In the genomic region with DNA sequence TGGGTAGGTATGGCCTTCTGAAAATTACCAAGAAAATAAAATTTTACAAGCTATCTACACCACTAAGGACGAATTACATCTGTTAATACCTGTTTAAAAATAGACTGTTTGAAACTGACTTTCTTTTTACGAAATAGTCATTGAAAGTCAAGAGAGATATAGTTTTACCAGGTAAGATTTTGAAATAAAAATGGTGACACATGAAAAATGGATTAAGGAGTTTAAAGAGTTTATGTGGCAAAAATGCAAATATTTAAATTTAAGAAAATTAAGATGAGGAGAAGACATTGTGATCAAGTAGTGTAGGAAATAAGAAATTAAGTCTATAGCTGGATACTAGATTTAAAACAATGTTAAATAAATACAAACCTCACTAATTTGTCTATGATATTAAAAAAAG, we compare ENCODE assay signal across 7 cellular contexts.
"Had no signal": no experiment of that assay in that cellular context is flagged by ENCODE, and none has a peak within 500 bp of the region (broad histone marks: within the 10 kb centered on the region; RNA-seq: fewer than 3 reads in every experiment).

No MANE protein-coding gene starts in this region.

- H3K27ac ChIP-seq: HL-60, KMS-11 had no signal

- H3K9me3 Mint-ChIP-seq: IgD-negative memory B cell had no signal

- H3K4me3 Mint-ChIP-seq: IgD-negative memory B cell had no signal

- DNase-seq: IMR-90, KBM-7, KG1 had no signal

- FAIRE-seq: HTR-8/SVneo had no signal

- H3K36me3 Mint-ChIP-seq: IgD-negative memory B cell had no signal

- H3K9ac ChIP-seq: KMS-11 had no signal

- H3K27me3 Mint-ChIP-seq: IgD-negative memory B cell had no signal

- H3K4me2 ChIP-seq: KMS-11 had no signal

- H3K27ac Mint-ChIP-seq: IgD-negative memory B cell had no signal
